In the genomic region with DNA sequence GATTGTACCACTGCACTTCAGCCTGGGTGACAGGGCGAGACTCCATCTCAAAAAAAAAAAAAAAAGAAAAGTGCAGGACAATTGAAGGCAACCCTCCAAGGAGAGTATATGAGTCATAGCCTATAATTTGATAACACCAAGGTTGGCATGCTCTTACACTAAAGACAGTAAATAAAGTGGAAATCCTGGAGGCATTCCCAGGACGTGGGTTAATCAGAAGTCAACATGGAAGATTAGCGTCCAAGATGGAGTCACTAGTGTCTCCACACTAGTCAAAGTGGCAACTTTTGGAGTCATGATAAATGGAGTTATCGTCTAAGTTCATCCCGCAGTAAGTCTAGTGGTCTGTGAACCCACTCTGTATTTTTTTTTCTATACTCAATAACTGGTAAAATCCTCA, we compare ENCODE assay signal across 21 cellular contexts. TPM values are rescaled to one million over a fixed set of nuclear protein-coding genes. Genes with fewer than 3 reads are reported as not detected.
A peak's percentile ranks its signal among the peaks of the same experiment; 100 is the strongest.
DNase-seq lines count a peak whose midpoint lies in the region; ATAC-seq and TF ChIP-seq lines count a peak whose summit lies in the region.
"Had no signal": no experiment of that assay in that cellular context is flagged by ENCODE, and none has a peak within 500 bp of the region (broad histone marks: within the 10 kb centered on the region; RNA-seq: fewer than 3 reads in every experiment).

No MANE protein-coding gene starts in this region.

- no peak overlapping the region for H3K4me3 Mint-ChIP-seq in CD4-positive, alpha-beta T cell
- H3K4me3 Mint-ChIP-seq: effector memory CD8-positive, alpha-beta T cell; HFFc6; stimulated activated naive CD8-positive, alpha-beta T cell treated with anti-CD3 and anti-CD28 coated beads, Interleukin-15, amount 100 ng/mL, for 72 hours had no signal

- H3K36me3 ChIP-seq in stomach: no peaks in the 10 kb centered on the region
- H3K36me3 ChIP-seq: heart left ventricle, SJSA1 had no signal

- H3K27ac Mint-ChIP-seq in CD4-positive, alpha-beta T cell: no peak overlapping the region
- H3K27ac Mint-ChIP-seq: effector memory CD8-positive, alpha-beta T cell; HFFc6; stimulated activated naive CD8-positive, alpha-beta T cell treated with anti-CD3 and anti-CD28 coated beads, Interleukin-15, amount 100 ng/mL, for 72 hours had no signal

- H3K4me1 Mint-ChIP-seq in CD4-positive, alpha-beta T cell (ENCODE audit: low read depth): no peaks in the 10 kb centered on the region
- H3K4me1 Mint-ChIP-seq: stimulated activated naive CD8-positive, alpha-beta T cell treated with anti-CD3 and anti-CD28 coated beads, Interleukin-15, amount 100 ng/mL, for 72 hours had no signal

- ATAC-seq in SK-N-SH treated with all-trans-retinoic acid at 6 μM for 48 hours: peak; percentile 83
- no peak for ATAC-seq in GM21825 (IDR thresholded peaks at IDR 0.05; ENCODE audit: unreplicated experiment)
- no peak for ATAC-seq in CD4-positive, alpha-beta T cell (ENCODE audit: poor library complexity)
- ATAC-seq: effector memory CD8-positive, alpha-beta T cell; heart left ventricle; stimulated activated naive CD8-positive, alpha-beta T cell treated with anti-CD3 and anti-CD28 coated beads, Interleukin-15, amount 100 ng/mL, for 72 hours had no signal

- TF ChIP-seq POLR2A in stomach (IDR thresholded peaks at IDR 0.05): no peak

- H3K36me3 Mint-ChIP-seq in CD4-positive, alpha-beta T cell (ENCODE audit: low read depth): no peaks in the 10 kb centered on the region

- no peaks in the 10 kb centered on the region for H3K27me3 ChIP-seq in stomach
- H3K27me3 ChIP-seq in CD4-positive, alpha-beta T cell (ENCODE audit: control insufficient read depth, insufficient read depth, low read length): no peaks in the 10 kb centered on the region
- H3K27me3 ChIP-seq: heart left ventricle, SJSA1 had no signal

- H3K27ac ChIP-seq in stomach: no peak overlapping the region
- H3K27ac ChIP-seq in CD4-positive, alpha-beta T cell (ENCODE audit: low read depth, low read length): no peak overlapping the region
- H3K27ac ChIP-seq: heart left ventricle, SJSA1 had no signal

- 30 to 54% (median 45%) methylated on average over 5 of the region's 5 CpGs for WGBS in stomach, 5 donors

- CTCF ChIA-PET in CD4-positive, alpha-beta T cell (lab: Charles Lee): no interaction called here

- no peaks in the 10 kb centered on the region for H3K27me3 Mint-ChIP-seq in CD4-positive, alpha-beta T cell
- H3K27me3 Mint-ChIP-seq: stimulated activated naive CD8-positive, alpha-beta T cell treated with anti-CD3 and anti-CD28 coated beads, Interleukin-15, amount 100 ng/mL, for 72 hours had no signal

- intact Hi-C loops in stomach (cut with DNase I; ENCODE audit: low total_unique reads): no loop called here
- intact Hi-C loops in CD4-positive, alpha-beta T cell (cut with DNase I, micrococcal nuclease): no loop called here

- POLR2A ChIA-PET in CD4-positive, alpha-beta T cell (lab: Charles Lee): no interaction called here

- H3K4me1 ChIP-seq in stomach: no peaks in the 10 kb centered on the region
- H3K4me1 ChIP-seq: heart left ventricle had no signal

- TF ChIP-seq EP300 in stomach (IDR thresholded peaks at IDR 0.05): no peak

- H3K4me3 ChIP-seq in fibroblast of mammary gland (ENCODE audit: control insufficient read depth, low read depth, low read length) (no peak overlapping the region), stomach (no peak overlapping the region)
- H3K4me3 ChIP-seq: heart left ventricle, SJSA1, smooth muscle cell had no signal

- TF ChIP-seq CTCF in fibroblast of mammary gland (conservative IDR thresholded peaks at IDR 0.05; ENCODE audit: control insufficient read depth, insufficient read depth, low read depth, low read length) (no peak), stomach (IDR thresholded peaks at IDR 0.05) (no peak)
- no peak for TF ChIP-seq CTCF in CD4-positive, alpha-beta T cell (IDR thresholded peaks at IDR 0.05)

- H3K9me3 ChIP-seq in stomach: no peaks in the 10 kb centered on the region
- no peaks in the 10 kb centered on the region for H3K9me3 ChIP-seq in CD4-positive, alpha-beta T cell (ENCODE audit: control insufficient read depth, low read length)
- H3K9me3 ChIP-seq: heart left ventricle, SJSA1 had no signal

- H3K9me3 Mint-ChIP-seq in CD4-positive, alpha-beta T cell: no peaks in the 10 kb centered on the region
- H3K9me3 Mint-ChIP-seq: effector memory CD8-positive, alpha-beta T cell; HFFc6; stimulated activated naive CD8-positive, alpha-beta T cell treated with anti-CD3 and anti-CD28 coated beads, Interleukin-15, amount 100 ng/mL, for 72 hours had no signal

- DNase-seq in HT1080 (ENCODE audit: low read depth): peak; percentile 58
- DNase-seq in fibroblast of mammary gland (ENCODE audit: low read depth): peak; percentile 44
- DNase-seq in stomach: peak; percentile 45
- no peak for DNase-seq in DMS 273 treated with DMSO at 0.1 percent for 48 hours (lab: John Stamatoyannopoulos, UW)
- no peak for DNase-seq in CD4-positive, alpha-beta T cell
- DNase-seq: activated CD4-positive, alpha-beta T cell treated with anti-CD3 and anti-CD28 coated beads, Interleukin-2, amount 50 U/mL, for 4 hours; AML-193; amniotic stem cell; COR-L47; effector memory CD8-positive, alpha-beta T cell; heart left ventricle; HFFc6; NCI-H1694 treated with DMSO at 0.1 percent for 48 hours; OCI-M1; stimulated activated CD4-positive, alpha-beta T cell treated with anti-CD3 and anti-CD28 coated beads, Interleukin-2, amount 100 ng/mL, for 48 hours; stimulated activated naive CD8-positive, alpha-beta T cell treated with anti-CD3 and anti-CD28 coated beads, Interleukin-15, amount 100 ng/mL, for 72 hours; trophoblast cell had no signal

TF ChIP-seq in SK-N-SH treated with all-trans-retinoic acid at 6 μM for 48 hours, 23 proteins besides CTCF, POLR2A, EP300 and RAD21 (continues in another document):
- TF ChIP-seq ARNTL (CRISPR knock-in tag; IDR thresholded peaks at IDR 0.05; ENCODE audit: borderline replicate concordance, low read depth) (0 out of 2 replicates have a peak, but pooled peaks have one; percentile 29), SNAI2 (CRISPR knock-in tag; IDR thresholded peaks at IDR 0.05) (peak; percentile 100), ZNF8 (CRISPR knock-in tag; IDR thresholded peaks at IDR 0.05) (peak; percentile 81; the same call in 1 of the 2 replicates), ZFP30 (CRISPR knock-in tag; IDR thresholded peaks at IDR 0.05) (peak; percentile 61; the same call in 1 of the 2 replicates), ZNF565 (CRISPR knock-in tag; conservative IDR thresholded peaks at IDR 0.05; ENCODE audit: low read depth) (peak; percentile 87), BACH2 (CRISPR knock-in tag; IDR thresholded peaks at IDR 0.05; ENCODE audit: borderline replicate concordance) (no peak), ZC3H10 (CRISPR knock-in tag; IDR thresholded peaks at IDR 0.05) (peak; percentile 100), ISL1 (CRISPR knock-in tag; IDR thresholded peaks at IDR 0.05) (peak; percentile 97), OSR1 (CRISPR knock-in tag; IDR thresholded peaks at IDR 0.05) (peak; percentile 98), TOX (CRISPR knock-in tag; IDR thresholded peaks at IDR 0.05; ENCODE audit: borderline replicate concordance) (peak; percentile 98), CSDC2 (CRISPR knock-in tag; IDR thresholded peaks at IDR 0.05) (peak; percentile 100), TCF4 (CRISPR knock-in tag; IDR thresholded peaks at IDR 0.05; ENCODE audit: borderline replicate concordance) (peak; percentile 51), ZNF70 (CRISPR knock-in tag; IDR thresholded peaks at IDR 0.05) (no peak)
- TF ChIP-seq, protein P1, sequence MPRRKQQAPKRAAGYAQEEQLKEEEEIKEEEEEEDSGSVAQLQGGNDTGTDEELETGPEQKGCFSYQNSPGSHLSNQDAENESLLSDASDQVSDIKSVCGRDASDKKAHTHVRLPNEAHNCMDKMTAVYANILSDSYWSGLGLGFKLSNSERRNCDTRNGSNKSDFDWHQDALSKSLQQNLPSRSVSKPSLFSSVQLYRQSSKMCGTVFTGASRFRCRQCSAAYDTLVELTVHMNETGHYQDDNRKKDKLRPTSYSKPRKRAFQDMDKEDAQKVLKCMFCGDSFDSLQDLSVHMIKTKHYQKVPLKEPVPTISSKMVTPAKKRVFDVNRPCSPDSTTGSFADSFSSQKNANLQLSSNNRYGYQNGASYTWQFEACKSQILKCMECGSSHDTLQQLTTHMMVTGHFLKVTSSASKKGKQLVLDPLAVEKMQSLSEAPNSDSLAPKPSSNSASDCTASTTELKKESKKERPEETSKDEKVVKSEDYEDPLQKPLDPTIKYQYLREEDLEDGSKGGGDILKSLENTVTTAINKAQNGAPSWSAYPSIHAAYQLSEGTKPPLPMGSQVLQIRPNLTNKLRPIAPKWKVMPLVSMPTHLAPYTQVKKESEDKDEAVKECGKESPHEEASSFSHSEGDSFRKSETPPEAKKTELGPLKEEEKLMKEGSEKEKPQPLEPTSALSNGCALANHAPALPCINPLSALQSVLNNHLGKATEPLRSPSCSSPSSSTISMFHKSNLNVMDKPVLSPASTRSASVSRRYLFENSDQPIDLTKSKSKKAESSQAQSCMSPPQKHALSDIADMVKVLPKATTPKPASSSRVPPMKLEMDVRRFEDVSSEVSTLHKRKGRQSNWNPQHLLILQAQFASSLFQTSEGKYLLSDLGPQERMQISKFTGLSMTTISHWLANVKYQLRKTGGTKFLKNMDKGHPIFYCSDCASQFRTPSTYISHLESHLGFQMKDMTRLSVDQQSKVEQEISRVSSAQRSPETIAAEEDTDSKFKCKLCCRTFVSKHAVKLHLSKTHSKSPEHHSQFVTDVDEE (CRISPR knock-in tag; IDR thresholded peaks at IDR 0.05): peak; percentile 63; the same call in 1 of the 2 replicates

RNA-seq across cellular contexts. Expression of a gene that starts 21.2 kb away (rescaled TPM):
- total RNA-seq in HT1080 (2014; rRNA removed; shearing (Covaris generic)): 48.1 and 58.0 TPM in 2 replicates
- 33.6 and 37.5 TPM in 2 replicates for polyA plus RNA-seq in HT1080 (2015; cell fraction: cytosol; rRNA removed)
- 232 and 269 TPM in 2 replicates for polyA plus RNA-seq in HT1080 (2015; cell fraction: nucleus; rRNA removed)
- total RNA-seq in stomach: 10 to 100 TPM; 18.3 to 83.6 (median 41.7) TPM
- 1 to 10 TPM; 2.0 to 6.6 (median 4.4) TPM for polyA plus RNA-seq in stomach
- total RNA-seq in CD4-positive, alpha-beta T cell: 10 to 100 TPM; 23.5 to 28.4 TPM

RNA-seq across cellular contexts. Expression of a gene that starts 41.9 kb away (rescaled TPM):
- total RNA-seq in HT1080 (2014; rRNA removed; shearing (Covaris generic)): 9.6 and 13.0 TPM in 2 replicates
- polyA plus RNA-seq in HT1080 (2015; cell fraction: cytosol; rRNA removed): 17.1 and 20.3 TPM in 2 replicates
- 24.6 and 26.8 TPM in 2 replicates for polyA plus RNA-seq in HT1080 (2015; cell fraction: nucleus; rRNA removed)
- 10 to 100 TPM in 2 of 5 donors, 1 to 10 TPM in 3; 4.8 to 42.0 (median 8.0) TPM for total RNA-seq in stomach
- polyA plus RNA-seq in stomach: 1 to 10 TPM; 5.1 to 7.6 (median 5.4) TPM
- 10 to 100 TPM; 19.2 to 21.0 TPM for total RNA-seq in CD4-positive, alpha-beta T cell

Comparison
In these comparisons a context has a peak if more than half of its experiments do, and no peak if none do; other contexts are left out.
1. DNase-seq: peak in HT1080 (single experiment), fibroblast of mammary gland (single experiment) and stomach (single experiment); none in DMS 273 treated with DMSO at 0.1 percent for 48 hours (single experiment) and CD4-positive, alpha-beta T cell (0 of 10).